In the genomic region with DNA sequence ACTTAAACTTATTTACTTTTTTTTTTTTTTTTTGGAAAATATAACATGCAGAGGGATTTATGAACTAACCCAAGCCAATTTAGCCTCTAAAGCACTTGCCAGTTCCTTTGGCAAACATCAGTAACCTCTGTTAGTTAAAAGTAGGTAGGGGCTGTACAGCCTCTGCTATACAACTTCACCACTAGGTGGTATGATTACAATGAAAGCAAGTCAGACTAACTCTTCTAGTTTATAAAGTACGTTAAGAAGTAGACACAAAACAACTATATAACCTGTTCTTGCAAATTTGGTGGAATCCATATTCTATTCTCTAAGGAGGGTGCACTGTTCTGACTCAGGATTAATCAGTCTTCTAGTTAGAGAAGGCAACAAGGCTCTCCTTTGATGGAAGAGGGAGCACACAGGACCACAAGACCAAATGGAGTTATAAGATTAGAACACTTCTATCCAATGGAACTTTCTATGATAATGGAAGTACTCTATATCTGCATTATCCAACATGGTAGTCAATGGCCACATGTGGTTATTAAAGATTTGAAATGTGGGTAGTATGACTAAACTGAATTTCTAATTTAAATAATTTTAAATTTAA, we compare ENCODE assay signal across 9 cellular contexts. TPM values are rescaled to one million over a fixed set of nuclear protein-coding genes. Genes with fewer than 3 reads are reported as not detected.
DNase-seq lines count a peak whose midpoint lies in the region; ATAC-seq, FAIRE-seq and TF ChIP-seq lines count a peak whose summit lies in the region.
"Had no signal": no experiment of that assay in that cellular context is flagged by ENCODE, and none has a peak within 500 bp of the region (broad histone marks: within the 10 kb centered on the region; RNA-seq: fewer than 3 reads in every experiment).

No MANE protein-coding gene starts in this region.

- H3K9me3 ChIP-seq in endothelial cell of umbilical vein (replicated peaks; ENCODE audit: control insufficient read depth, insufficient read depth, low read length) = no peaks in the 10 kb centered on the region
- no peaks in the 10 kb centered on the region for H3K9me3 ChIP-seq in pancreas
- no peaks in the 10 kb centered on the region for H3K9me3 ChIP-seq in neuronal stem cell (replicated peaks in 1 of 2; ENCODE audit: control insufficient read depth in 2 of 2, insufficient read depth in 1 of 2, low read depth in 1 of 2, low read length in 2 of 2)

- H3K4ac ChIP-seq in neuronal stem cell (ENCODE audit: low read length) = no peak overlapping the region

- no peak for TF ChIP-seq POLR2A in endothelial cell of umbilical vein (IDR thresholded peaks at IDR 0.05; ENCODE audit: low read depth, low read length)

- H3K4me1 ChIP-seq in endothelial cell of umbilical vein (ENCODE audit: control insufficient read depth, extremely low read depth, insufficient read depth, low read length) = peaks cover 9% of the 10 kb centered on the region
- H3K4me1 ChIP-seq in pancreas = peaks cover 0 to 5% (median 0%) of the 10 kb centered on the region in 3 donors
- no peaks in the 10 kb centered on the region for H3K4me1 ChIP-seq in neuronal stem cell (ENCODE audit: control insufficient read depth in 2 of 2, insufficient read depth in 1 of 2, low read depth in 1 of 2, low read length in 2 of 2)

- H2AFZ ChIP-seq in endothelial cell of umbilical vein (ENCODE audit: low read depth, low read length) (no peak overlapping the region), neuronal stem cell (ENCODE audit: low read length) (no peak overlapping the region)

- dilution Hi-C loops in endothelial cell of umbilical vein (cut with MboI; ENCODE audit: extremely low pct_ligation_motif_present, low sequenced_read_pairs) = no loop called here

- H3K79me2 ChIP-seq in endothelial cell of umbilical vein (ENCODE audit: control insufficient read depth, insufficient read depth, low read length) = peaks cover 3% of the 10 kb centered on the region

- H2BK120ac ChIP-seq in neuronal stem cell (ENCODE audit: low read depth, low read length) = no peak overlapping the region

- peak; percentile 28 for FAIRE-seq in RCC 7860 (lab: Jason Lieb, UNC)
- FAIRE-seq in endothelial cell of umbilical vein (lab: Jason Lieb, UNC) = no peak
- FAIRE-seq in pancreas (lab: Jason Lieb, UNC) = peak; percentile 13

- no peak overlapping the region for H2AK5ac ChIP-seq in neuronal stem cell (ENCODE audit: low read depth, low read length)

- H4K91ac ChIP-seq in neuronal stem cell (ENCODE audit: low read depth, low read length, poor library complexity) = no peak overlapping the region

- H3K4me3 ChIP-seq in endothelial cell of umbilical vein (replicated peaks in 1 of 3; ENCODE audit: insufficient read depth in 1 of 3, low read depth in 1 of 3, low read length in 3 of 3) = no peak overlapping the region
- no peak overlapping the region for H3K4me3 ChIP-seq in pancreas
- no peak overlapping the region for H3K4me3 ChIP-seq in neuronal stem cell (ENCODE audit: low read length in 2 of 2)

- no peak overlapping the region for H3K27ac ChIP-seq in endothelial cell of umbilical vein (ENCODE audit: insufficient read depth, low read depth, low read length)
- no peak overlapping the region for H3K27ac ChIP-seq in pancreas
- H3K27ac ChIP-seq in neuronal stem cell (replicated peaks; ENCODE audit: low read length) = no peak overlapping the region

- no peaks in the 10 kb centered on the region for H3K9me1 ChIP-seq in endothelial cell of umbilical vein (replicated peaks; ENCODE audit: control insufficient read depth, extremely low read depth, insufficient read depth, low read length)

- CTCF ChIA-PET in endothelial cell of umbilical vein (lab: Charles Lee) = interaction anchor here (0.6 to 5.9 kb wide), 44 partner anchors 8 to 861 kb away, joined by 3 to 55 read pairs (median 4); a partner anchor contains a TSS

- no peak overlapping the region for H2BK5ac ChIP-seq in neuronal stem cell (ENCODE audit: low read length)

- intact Hi-C loops in endothelial cell of umbilical vein (cut with micrococcal nuclease) = loop anchor here (1.0 to 2.0 kb wide), 5 partner anchors 40 to 569 kb away; a partner anchor contains a TSS
- intact Hi-C loops in pancreas (cut with DNase I) = no loop called here

- H3K27me3 ChIP-seq in endothelial cell of umbilical vein (ENCODE audit: control insufficient read depth in 2 of 2, insufficient read depth in 2 of 2, low read length in 2 of 2) = no peaks in the 10 kb centered on the region
- no peaks in the 10 kb centered on the region for H3K27me3 ChIP-seq in pancreas
- no peaks in the 10 kb centered on the region for H3K27me3 ChIP-seq in neuronal stem cell (ENCODE audit: control insufficient read depth in 3 of 3, insufficient read depth in 3 of 3, low read depth in 1 of 3, low read length in 3 of 3)

- WGBS in pancreas, 2 donors = 24 to 27% methylated on average over 1 of the region's 1 CpG
- WGBS in neuronal stem cell (ENCODE audit: extremely low coverage in 2 of 2, insufficient read length in 2 of 2, insufficient replicate concordance in 1 of 2), 2 donors = no CpG with 5 or more reads among the region's 1 CpG

- H3K23ac ChIP-seq in neuronal stem cell (ENCODE audit: low read depth, low read length, poor library complexity) = no peak overlapping the region

- TF ChIP-seq CTCF in endothelial cell of umbilical vein (IDR thresholded peaks at IDR 0.05; ENCODE audit: extremely low read depth in 1 of 2, insufficient read depth in 1 of 2, low read depth in 1 of 2, low read length in 2 of 2) (peak; percentile 39 to 64), pancreas (IDR thresholded peaks at IDR 0.05) (peak in 3 of 4 donors; percentile 33 to 43 (median 39))

- no peaks in the 10 kb centered on the region for H3K79me1 ChIP-seq in neuronal stem cell (ENCODE audit: low read depth, low read length)

- BruUV-seq in endothelial cell of umbilical vein (replicated peaks; lab: Mats Ljungman, UMichigan) = no TSS peak

- no peak overlapping the region for H4K8ac ChIP-seq in neuronal stem cell (ENCODE audit: low read depth, low read length)

- peaks cover 6 to 10% of the 10 kb centered on the region in 2 experiments for H3K36me3 ChIP-seq in endothelial cell of umbilical vein (ENCODE audit: control insufficient read depth in 2 of 2, extremely low read depth in 1 of 2, insufficient read depth in 2 of 2, low read length in 2 of 2)
- peaks cover 4 to 24% (median 22%) of the 10 kb centered on the region in 3 donors for H3K36me3 ChIP-seq in pancreas
- H3K36me3 ChIP-seq in neuronal stem cell (replicated peaks in 1 of 2; ENCODE audit: control insufficient read depth in 2 of 2, insufficient read depth in 2 of 2, low read length in 2 of 2) = peaks cover 7 to 91% of the 10 kb centered on the region in 2 donors

- H2BK12ac ChIP-seq in neuronal stem cell (ENCODE audit: low read length) = no peak overlapping the region

- no peak overlapping the region for H2BK15ac ChIP-seq in neuronal stem cell (ENCODE audit: low read length)

- POLR2A ChIA-PET in endothelial cell of umbilical vein (lab: Charles Lee) = no interaction called here

- DNase-seq in DMS114 treated with DMSO at 0.1 percent for 48 hours (lab: John Stamatoyannopoulos, UW; ENCODE audit: unreplicated experiment) = peak; percentile 33
- DNase-seq in RCC 7860 (ENCODE audit: low spot score) = peak; percentile 19
- DNase-seq in endothelial cell of umbilical vein (ENCODE audit: low read depth, low spot score) = peak; percentile 69
- no peak for DNase-seq in pancreas
- no peak for DNase-seq in NCI-H774 (lab: John Stamatoyannopoulos, UW)
- DNase-seq in neuronal stem cell (ENCODE audit: low spot score) = no peak

- H3K4me2 ChIP-seq in endothelial cell of umbilical vein (ENCODE audit: insufficient read depth, low read length) (no peak overlapping the region), neuronal stem cell (ENCODE audit: insufficient read depth, low read length, poor library complexity, severe bottlenecking) (no peak overlapping the region)

- H4K20me1 ChIP-seq in endothelial cell of umbilical vein (replicated peaks; ENCODE audit: control insufficient read depth, extremely low read depth, insufficient read depth, low read length) = no peaks in the 10 kb centered on the region

- no peak overlapping the region for H3K9ac ChIP-seq in endothelial cell of umbilical vein (replicated peaks; ENCODE audit: extremely low read depth, insufficient read depth, low read length)
- H3K9ac ChIP-seq in neuronal stem cell (ENCODE audit: low read depth, low read length, poor library complexity) = no peak overlapping the region

- H3K14ac ChIP-seq in neuronal stem cell (ENCODE audit: low read length) = no peak overlapping the region

- ATAC-seq in GM19328 (IDR thresholded peaks at IDR 0.05; ENCODE audit: unreplicated experiment) = peak; percentile 89
- ATAC-seq in HG03342 (IDR thresholded peaks at IDR 0.05; ENCODE audit: unreplicated experiment) = peak; percentile 82
- peak; percentile 64 to 87 (median 79) for ATAC-seq in pancreas

- H3K18ac ChIP-seq in neuronal stem cell (ENCODE audit: low read length) = no peak overlapping the region

RNA-seq across cellular contexts. Expression of a gene that starts 12.8 kb away (rescaled TPM):
- total RNA-seq in endothelial cell of umbilical vein (42.4 and 44.7 TPM in 2 replicates), pancreas (10 to 100 TPM; 16.6 to 26.4 (median 19.9) TPM)
- polyA plus RNA-seq in endothelial cell of umbilical vein (3.9 and 6.4 TPM in 2 replicates), pancreas (10 to 100 TPM; 12.1 to 23.3 TPM)
- 13.9 and 14.4 TPM in 2 replicates for polyA plus RNA-seq in endothelial cell of umbilical vein (2011; cell fraction: cytosol; rRNA removed)
- polyA plus RNA-seq in endothelial cell of umbilical vein (2011; cell fraction: nucleus; rRNA removed) = 13.6 and 23.9 TPM in 2 replicates
- 49.2 and 52.7 TPM in 2 replicates for polyA plus RNA-seq in endothelial cell of umbilical vein (2012)
- 3.0 and 3.8 TPM in 2 replicates for polyA minus RNA-seq in endothelial cell of umbilical vein
- polyA minus RNA-seq in endothelial cell of umbilical vein (2011; cell fraction: cytosol; rRNA and poly(A)+ RNA removed) = 6.5 TPM
- polyA minus RNA-seq in endothelial cell of umbilical vein (2011; cell fraction: nucleus; rRNA and poly(A)+ RNA removed) = 4.1 and 5.8 TPM in 2 replicates
- polyA plus RNA-seq in neuronal stem cell (2013, experiment 1 of 2) = 93.6 TPM
- polyA plus RNA-seq in neuronal stem cell (2013, experiment 2 of 2) = 105 TPM

RNA-seq across cellular contexts. Expression of a gene that starts 13.1 kb away (rescaled TPM):
- total RNA-seq in endothelial cell of umbilical vein (29.0 and 38.6 TPM in 2 replicates), pancreas (10 to 100 TPM in 5 of 6 donors, 1 to 10 TPM in 1; 9.9 to 35.1 (median 14.4) TPM)
- polyA plus RNA-seq in endothelial cell of umbilical vein (18.2 and 20.3 TPM in 2 replicates), pancreas (10 to 100 TPM in 1 of 2 donors, 1 to 10 TPM in 1; 5.3 to 10.1 TPM)
- polyA plus RNA-seq in endothelial cell of umbilical vein (2011; cell fraction: cytosol; rRNA removed) = 14.8 and 17.8 TPM in 2 replicates
- polyA plus RNA-seq in endothelial cell of umbilical vein (2011; cell fraction: nucleus; rRNA removed) = 72.2 and 92.7 TPM in 2 replicates
- 14.8 and 17.4 TPM in 2 replicates for polyA plus RNA-seq in endothelial cell of umbilical vein (2012)
- 62.4 and 65.8 TPM in 2 replicates for polyA minus RNA-seq in endothelial cell of umbilical vein
- 8.5 TPM for polyA minus RNA-seq in endothelial cell of umbilical vein (2011; cell fraction: cytosol; rRNA and poly(A)+ RNA removed)
- polyA minus RNA-seq in endothelial cell of umbilical vein (2011; cell fraction: nucleus; rRNA and poly(A)+ RNA removed) = 167 and 173 TPM in 2 replicates
- polyA plus RNA-seq in neuronal stem cell (2013, experiment 1 of 2) = 13.9 TPM
- polyA plus RNA-seq in neuronal stem cell (2013, experiment 2 of 2) = 13.1 TPM

RNA-seq across cellular contexts. Expression of a gene that starts 39.5 kb away (rescaled TPM):
- total RNA-seq in endothelial cell of umbilical vein (not detected in 2 replicates), pancreas (not detected)
- polyA plus RNA-seq in endothelial cell of umbilical vein (not detected in 2 replicates), pancreas (not detected)
- not detected in 2 replicates for polyA plus RNA-seq in endothelial cell of umbilical vein (2011; cell fraction: cytosol; rRNA removed)
- polyA plus RNA-seq in endothelial cell of umbilical vein (2011; cell fraction: nucleus; rRNA removed) = not detected in 2 replicates
- not detected in 2 replicates for polyA plus RNA-seq in endothelial cell of umbilical vein (2012)
- not detected in 2 replicates for polyA minus RNA-seq in endothelial cell of umbilical vein
- not detected for polyA minus RNA-seq in endothelial cell of umbilical vein (2011; cell fraction: cytosol; rRNA and poly(A)+ RNA removed)
- not detected in 2 replicates for polyA minus RNA-seq in endothelial cell of umbilical vein (2011; cell fraction: nucleus; rRNA and poly(A)+ RNA removed)
- not detected for polyA plus RNA-seq in neuronal stem cell (2013, experiment 1 of 2)
- not detected for polyA plus RNA-seq in neuronal stem cell (2013, experiment 2 of 2)
- total RNA-seq: activated CD8-positive, alpha-beta memory T cell treated with anti-CD3 and anti-CD28 coated beads for 36 hours had no signal

Comparison
In these comparisons a context has a peak if more than half of its experiments do, and no peak if none do; other contexts are left out.
1. DNase-seq: peak in DMS114 treated with DMSO at 0.1 percent for 48 hours (single experiment), RCC 7860 (single experiment) and endothelial cell of umbilical vein (single experiment); none in pancreas (0 of 6), NCI-H774 (single experiment) and neuronal stem cell (single experiment).
2. Peak in every context shown above with its lines, with median percentiles within 50 percentile points of each other: ATAC-seq.